ENCODE assay signal across 11 cellular contexts in the genomic region with DNA sequence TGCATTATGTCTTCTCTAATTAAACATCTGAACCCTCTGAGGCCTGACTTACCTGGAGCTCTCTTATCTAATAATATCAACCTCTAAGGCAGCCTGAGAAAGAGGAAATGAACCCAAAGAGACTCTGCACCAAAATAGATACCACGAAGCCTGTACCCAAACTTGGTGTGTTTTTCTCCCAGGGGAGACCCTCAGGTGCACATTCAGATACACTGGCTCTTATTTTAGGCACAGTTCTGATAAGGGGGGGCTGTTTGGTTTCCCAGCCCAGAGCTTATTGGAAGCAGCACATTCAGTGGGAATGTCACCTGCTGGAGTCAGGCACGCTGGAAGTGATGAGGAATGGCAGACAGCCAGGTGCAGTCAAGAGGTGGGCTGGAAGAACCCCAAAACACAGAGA. TPM values are rescaled to one million over a fixed set of nuclear protein-coding genes. Genes with fewer than 3 reads are reported as not detected.
DNase-seq lines count a peak whose midpoint lies in the region; ATAC-seq and TF ChIP-seq lines count a peak whose summit lies in the region.
"Had no signal": no experiment of that assay in that cellular context is flagged by ENCODE, and none has a peak within 500 bp of the region (broad histone marks: within the 10 kb centered on the region; RNA-seq: fewer than 3 reads in every experiment).

No MANE protein-coding gene starts in this region.

- H3K4me2 ChIP-seq in DOHH2 (ENCODE audit: low read length) = peak overlapping the region; percentile 84

- H3K36me3 ChIP-seq in DOHH2 (ENCODE audit: control insufficient read depth, low read length) = no peaks in the 10 kb centered on the region
- no peaks in the 10 kb centered on the region for H3K36me3 ChIP-seq in prostate gland
- H3K36me3 ChIP-seq: left ventricle myocardium inferior had no signal

- TF ChIP-seq CTCF in DOHH2 (IDR thresholded peaks at IDR 0.05; ENCODE audit: low read depth, low read length, poor library complexity, severe bottlenecking) (no peak), prostate gland (IDR thresholded peaks at IDR 0.05) (no peak)

- H3K9me2 ChIP-seq in DOHH2 (replicated peaks; ENCODE audit: control insufficient read depth, low read length) = no peaks in the 10 kb centered on the region

- 63% methylated on average over 2 of the region's 2 CpGs for whole genome bisulfite sequencing in prostate gland

- H3K27ac ChIP-seq in DOHH2 (ENCODE audit: low read depth, low read length) = peak overlapping the region; percentile 93
- no peak overlapping the region for H3K27ac ChIP-seq in prostate gland
- H3K27ac ChIP-seq: left ventricle myocardium inferior had no signal

- peaks cover 32% of the 10 kb centered on the region for H3K27me3 ChIP-seq in DOHH2 (ENCODE audit: control insufficient read depth, low read length)
- no peaks in the 10 kb centered on the region for H3K27me3 ChIP-seq in prostate gland (replicated peaks; ENCODE audit: insufficient read depth)

- no peaks in the 10 kb centered on the region for H3K79me2 ChIP-seq in DOHH2 (ENCODE audit: control insufficient read depth, low read length)

- TF ChIP-seq POLR2A in prostate gland (IDR thresholded peaks at IDR 0.05) = no peak

- H3K4me1 ChIP-seq in DOHH2 (ENCODE audit: control insufficient read depth, low read length) = peaks cover 55% of the 10 kb centered on the region
- H3K4me1 ChIP-seq in prostate gland (replicated peaks) = no peaks in the 10 kb centered on the region

- ATAC-seq in GM19035 (IDR thresholded peaks at IDR 0.05; ENCODE audit: unreplicated experiment) (peak; percentile 44), HG02852 (IDR thresholded peaks at IDR 0.05; ENCODE audit: unreplicated experiment) (peak; percentile 49)
- ATAC-seq: sciatic nerve had no signal

- no peaks in the 10 kb centered on the region for H3K9me3 ChIP-seq in DOHH2 (ENCODE audit: control insufficient read depth, insufficient read depth, low read length)
- no peaks in the 10 kb centered on the region for H3K9me3 ChIP-seq in prostate gland
- H3K9me3 ChIP-seq: left ventricle myocardium inferior had no signal

- H4K20me1 ChIP-seq in DOHH2 (ENCODE audit: control insufficient read depth, insufficient read depth, low read depth, low read length) = no peaks in the 10 kb centered on the region

- peaks cover 25% of the 10 kb centered on the region for H3F3A ChIP-seq in DOHH2 (ENCODE audit: control insufficient read depth, insufficient read depth)

- DNase-seq in NAMALWA (ENCODE audit: low spot score) (peak; percentile 94), NCI-H2081 treated with DMSO at 0.1 percent for 48 hours (lab: John Stamatoyannopoulos, UW) (no peak), COLO668 (lab: John Stamatoyannopoulos, UW; ENCODE audit: unreplicated experiment) (no peak), prostate gland (ENCODE audit: low spot score) (no peak), putamen (ENCODE audit: low spot score) (no peak)
- DNase-seq: Calu3, left ventricle myocardium inferior had no signal

- H3K4me3 ChIP-seq in DOHH2 (ENCODE audit: low read length) (peak overlapping the region; percentile 67), prostate gland (no peak overlapping the region)
- H3K4me3 ChIP-seq: left ventricle myocardium inferior had no signal

- intact Hi-C loops in prostate gland (cut with DNase I) = no loop called here

RNA-seq across cellular contexts. Expression of a gene that starts 9.8 kb away (rescaled TPM):
- not detected for total RNA-seq in prostate gland
- total RNA-seq: Calu3, left ventricle myocardium inferior, sciatic nerve had no signal

RNA-seq across cellular contexts. Expression of a gene that starts 44.7 kb away (rescaled TPM):
- total RNA-seq in prostate gland = not detected
- total RNA-seq: Calu3, left ventricle myocardium inferior, sciatic nerve had no signal
